In genomic region chr20:5748246-5748645, GRCh38 we compare ENCODE assay signal across 1 cellular context.
TF ChIP-seq lines count a peak whose summit lies in the region.

No MANE protein-coding gene starts in this region.

TF ChIP-seq in GM23338, 12 proteins besides CTCF, POLR2A, EP300 and RAD21 (continued from another document):
- TF ChIP-seq ETS1 (IDR thresholded peaks at IDR 0.05): no peak
- TF ChIP-seq EZH2 (IDR thresholded peaks at IDR 0.05; ENCODE audit: low read depth, unreplicated experiment): no peak
- no peak for TF ChIP-seq POLR2AphosphoS5 (IDR thresholded peaks at IDR 0.05; ENCODE audit: low read depth)
- no peak for TF ChIP-seq EZH2phosphoT487 (IDR thresholded peaks at IDR 0.05; ENCODE audit: unreplicated experiment)
- TF ChIP-seq, protein P1, sequence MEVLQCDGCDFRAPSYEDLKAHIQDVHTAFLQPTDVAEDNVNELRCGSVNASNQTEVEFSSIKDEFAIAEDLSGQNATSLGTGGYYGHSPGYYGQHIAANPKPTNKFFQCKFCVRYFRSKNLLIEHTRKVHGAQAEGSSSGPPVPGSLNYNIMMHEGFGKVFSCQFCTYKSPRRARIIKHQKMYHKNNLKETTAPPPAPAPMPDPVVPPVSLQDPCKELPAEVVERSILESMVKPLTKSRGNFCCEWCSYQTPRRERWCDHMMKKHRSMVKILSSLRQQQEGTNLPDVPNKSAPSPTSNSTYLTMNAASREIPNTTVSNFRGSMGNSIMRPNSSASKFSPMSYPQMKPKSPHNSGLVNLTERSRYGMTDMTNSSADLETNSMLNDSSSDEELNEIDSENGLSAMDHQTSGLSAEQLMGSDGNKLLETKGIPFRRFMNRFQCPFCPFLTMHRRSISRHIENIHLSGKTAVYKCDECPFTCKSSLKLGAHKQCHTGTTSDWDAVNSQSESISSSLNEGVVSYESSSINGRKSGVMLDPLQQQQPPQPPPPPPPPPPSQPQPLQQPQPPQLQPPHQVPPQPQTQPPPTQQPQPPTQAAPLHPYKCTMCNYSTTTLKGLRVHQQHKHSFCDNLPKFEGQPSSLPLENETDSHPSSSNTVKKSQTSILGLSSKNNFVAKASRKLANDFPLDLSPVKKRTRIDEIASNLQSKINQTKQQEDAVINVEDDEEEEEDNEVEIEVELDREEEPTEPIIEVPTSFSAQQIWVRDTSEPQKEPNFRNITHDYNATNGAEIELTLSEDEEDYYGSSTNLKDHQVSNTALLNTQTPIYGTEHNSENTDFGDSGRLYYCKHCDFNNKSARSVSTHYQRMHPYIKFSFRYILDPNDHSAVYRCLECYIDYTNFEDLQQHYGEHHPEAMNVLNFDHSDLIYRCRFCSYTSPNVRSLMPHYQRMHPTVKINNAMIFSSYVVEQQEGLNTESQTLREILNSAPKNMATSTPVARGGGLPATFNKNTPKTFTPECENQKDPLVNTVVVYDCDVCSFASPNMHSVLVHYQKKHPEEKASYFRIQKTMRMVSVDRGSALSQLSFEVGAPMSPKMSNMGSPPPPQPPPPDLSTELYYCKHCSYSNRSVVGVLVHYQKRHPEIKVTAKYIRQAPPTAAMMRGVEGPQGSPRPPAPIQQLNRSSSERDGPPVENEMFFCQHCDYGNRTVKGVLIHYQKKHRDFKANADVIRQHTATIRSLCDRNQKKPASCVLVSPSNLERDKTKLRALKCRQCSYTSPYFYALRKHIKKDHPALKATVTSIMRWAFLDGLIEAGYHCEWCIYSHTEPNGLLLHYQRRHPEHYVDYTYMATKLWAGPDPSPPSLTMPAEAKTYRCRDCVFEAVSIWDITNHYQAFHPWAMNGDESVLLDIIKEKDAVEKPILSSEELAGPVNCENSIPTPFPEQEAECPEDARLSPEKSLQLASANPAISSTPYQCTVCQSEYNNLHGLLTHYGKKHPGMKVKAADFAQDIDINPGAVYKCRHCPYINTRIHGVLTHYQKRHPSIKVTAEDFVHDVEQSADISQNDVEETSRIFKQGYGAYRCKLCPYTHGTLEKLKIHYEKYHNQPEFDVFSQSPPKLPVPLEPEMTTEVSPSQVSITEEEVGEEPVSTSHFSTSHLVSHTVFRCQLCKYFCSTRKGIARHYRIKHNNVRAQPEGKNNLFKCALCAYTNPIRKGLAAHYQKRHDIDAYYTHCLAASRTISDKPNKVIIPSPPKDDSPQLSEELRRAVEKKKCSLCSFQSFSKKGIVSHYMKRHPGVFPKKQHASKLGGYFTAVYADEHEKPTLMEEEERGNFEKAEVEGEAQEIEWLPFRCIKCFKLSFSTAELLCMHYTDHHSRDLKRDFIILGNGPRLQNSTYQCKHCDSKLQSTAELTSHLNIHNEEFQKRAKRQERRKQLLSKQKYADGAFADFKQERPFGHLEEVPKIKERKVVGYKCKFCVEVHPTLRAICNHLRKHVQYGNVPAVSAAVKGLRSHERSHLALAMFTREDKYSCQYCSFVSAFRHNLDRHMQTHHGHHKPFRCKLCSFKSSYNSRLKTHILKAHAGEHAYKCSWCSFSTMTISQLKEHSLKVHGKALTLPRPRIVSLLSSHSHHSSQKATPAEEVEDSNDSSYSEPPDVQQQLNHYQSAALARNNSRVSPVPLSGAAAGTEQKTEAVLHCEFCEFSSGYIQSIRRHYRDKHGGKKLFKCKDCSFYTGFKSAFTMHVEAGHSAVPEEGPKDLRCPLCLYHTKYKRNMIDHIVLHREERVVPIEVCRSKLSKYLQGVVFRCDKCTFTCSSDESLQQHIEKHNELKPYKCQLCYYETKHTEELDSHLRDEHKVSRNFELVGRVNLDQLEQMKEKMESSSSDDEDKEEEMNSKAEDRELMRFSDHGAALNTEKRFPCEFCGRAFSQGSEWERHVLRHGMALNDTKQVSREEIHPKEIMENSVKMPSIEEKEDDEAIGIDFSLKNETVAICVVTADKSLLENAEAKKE (CRISPR knock-in tag; IDR thresholded peaks at IDR 0.05): no peak
- TF ChIP-seq STAT1 (IDR thresholded peaks at IDR 0.05; ENCODE audit: unreplicated experiment): no peak
- no peak for TF ChIP-seq JUNB (IDR thresholded peaks at IDR 0.05; ENCODE audit: unreplicated experiment)
